In the genomic region with DNA sequence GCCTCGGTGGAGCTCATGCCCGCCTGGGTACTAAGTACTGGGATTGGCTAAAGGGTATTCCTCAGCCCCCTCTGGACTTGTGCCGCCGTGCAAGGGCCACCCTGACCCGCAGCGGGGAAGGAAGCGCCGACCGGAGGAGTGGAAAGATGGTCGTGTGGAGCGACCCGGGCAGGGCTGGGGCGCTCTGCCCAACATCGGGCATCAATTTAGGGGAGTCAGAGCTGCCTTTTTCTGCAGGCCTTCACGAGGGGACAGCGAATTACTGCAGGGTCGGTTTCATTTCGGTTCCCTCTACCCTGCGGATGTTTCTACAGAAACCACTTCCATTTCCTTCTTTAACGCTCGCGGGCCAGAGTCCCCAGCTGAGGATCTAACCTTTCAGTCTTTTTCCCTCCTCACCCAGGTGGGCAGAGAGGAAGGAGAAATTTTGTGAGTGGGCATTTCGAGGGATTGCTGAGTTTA, we compare ENCODE assay signal across 8 cellular contexts. TPM values are rescaled to one million over a fixed set of nuclear protein-coding genes. Genes with fewer than 3 reads are reported as not detected.
DNase-seq lines count a peak whose midpoint lies in the region; ATAC-seq, FAIRE-seq and TF ChIP-seq lines count a peak whose summit lies in the region.

No MANE protein-coding gene starts in this region.

- H3K4me1 ChIP-seq in H9 (ENCODE audit: insufficient read depth, low read length): no peaks in the 10 kb centered on the region
- H3K4me1 ChIP-seq in PC-9 (replicated peaks; ENCODE audit: insufficient read depth): peaks cover 21% of the 10 kb centered on the region
- peaks cover 3% of the 10 kb centered on the region for H3K4me1 ChIP-seq in endodermal cell (ENCODE audit: control insufficient read depth, insufficient read depth, low read length)

- TF ChIP-seq POLR2A in GM12892 (IDR thresholded peaks at IDR 0.05; ENCODE audit: low read depth, low read length): peak; percentile 18

- H3K79me2 ChIP-seq in H9 (ENCODE audit: insufficient read depth, low read length) (0 out of 2 replicates have a peak, but pooled peaks cover 1% of the 10 kb centered on the region), PC-9 (ENCODE audit: low read depth) (peaks cover 35% of the 10 kb centered on the region)

- no peaks in the 10 kb centered on the region for H3K79me1 ChIP-seq in H9 (ENCODE audit: insufficient read depth, low read depth, low read length, poor library complexity, severe bottlenecking)

- CTCF ChIA-PET in PC-9 (lab: Charles Lee): interaction anchor here (0.7 kb wide), 1 partner anchor 277 kb away, joined by 3 read pairs; no protein-coding TSS in a partner anchor

- peaks cover 11% of the 10 kb centered on the region; the same call in 1 of the 2 replicates for H3F3A ChIP-seq in PC-9 (ENCODE audit: insufficient read depth, low read depth)

- no peak overlapping the region for H4K91ac ChIP-seq in H9 (ENCODE audit: insufficient read length, low read depth, low read length)

- H2BK5ac ChIP-seq in H9 (ENCODE audit: insufficient read length, low read length): no peak overlapping the region

- H4K20me1 ChIP-seq in H9 (ENCODE audit: control insufficient read depth, insufficient read depth, insufficient read length) (no peaks in the 10 kb centered on the region), PC-9 (ENCODE audit: insufficient read depth) (no peaks in the 10 kb centered on the region)

- peak overlapping the region; percentile 59 for H3K18ac ChIP-seq in H9 (ENCODE audit: insufficient read length, low read depth, low read length)

- H3K9ac ChIP-seq in H9 (ENCODE audit: extremely low read depth, insufficient read length, low read length) (peak overlapping the region; percentile 61), endodermal cell (ENCODE audit: extremely low read depth, low read length, poor library complexity, severe bottlenecking) (peak overlapping the region; percentile 96)

- H3K4ac ChIP-seq in H9 (ENCODE audit: low read depth, low read length): no peak overlapping the region

- 0 out of 2 replicates have a peak overlapping the region, but pooled peaks have one; percentile 41 for H3K14ac ChIP-seq in H9 (ENCODE audit: insufficient read depth, low read length)

- H3K9me3 Mint-ChIP-seq in H9 (no peaks in the 10 kb centered on the region; a peak in 1 of 5 replicates), endodermal cell (no peaks in the 10 kb centered on the region), nephron progenitor cell (no peaks in the 10 kb centered on the region)

- H3K9me3 ChIP-seq in H9 (ENCODE audit: control insufficient read depth, low read depth, low read length) (no peaks in the 10 kb centered on the region), PC-9 (ENCODE audit: insufficient read depth, low read depth) (no peaks in the 10 kb centered on the region), endodermal cell (ENCODE audit: control insufficient read depth, low read length) (no peaks in the 10 kb centered on the region)

- TSS peak; percentile 48 for BruUV-seq in PC-9 (replicated peaks; lab: Mats Ljungman, UMichigan)

- H3K36me3 ChIP-seq in PC-9 (ENCODE audit: low read depth) (no peaks in the 10 kb centered on the region; the same call in 1 of the 2 replicates), endodermal cell (ENCODE audit: control insufficient read depth, insufficient read depth, low read length) (peaks cover 28% of the 10 kb centered on the region)

- no peak overlapping the region for H2BK15ac ChIP-seq in H9 (ENCODE audit: low read depth, low read length)

- no peak overlapping the region for H3K23ac ChIP-seq in H9 (ENCODE audit: insufficient read length, low read depth, low read length)

- no peak overlapping the region for H3T11ph ChIP-seq in H9 (ENCODE audit: low read length)

- ATAC-seq in GM18517 (IDR thresholded peaks at IDR 0.05; ENCODE audit: unreplicated experiment): no peak

- POLR2A ChIA-PET in PC-9 (lab: Charles Lee; ENCODE audit: unreplicated experiment): interaction anchor here (0.6 to 1.1 kb wide), 2 partner anchors 271 to 1003 kb away, joined by 3 to 6 read pairs; partner anchors contain the start of gene QSOX1

- no CpG with 5 or more reads among the region's 23 CpGs for WGBS in H9 (ENCODE audit: extremely low coverage, insufficient read length, low lambda C conversion rate)
- 0% methylated on average over 10 to 22 of the region's 23 CpGs for WGBS in endodermal cell (ENCODE audit: insufficient coverage in 1 of 2, insufficient read length in 1 of 2), 2 experiments

- no peak overlapping the region for H4K8ac ChIP-seq in H9 (replicated peaks; ENCODE audit: insufficient read length, low read depth, low read length)

- H3K4me3 Mint-ChIP-seq in H9: peak overlapping the region; percentile 99
- H3K4me3 Mint-ChIP-seq in endodermal cell: peak overlapping the region; percentile 91
- peak overlapping the region; percentile 97 for H3K4me3 Mint-ChIP-seq in nephron progenitor cell

- no peak overlapping the region for H2AK5ac ChIP-seq in H9 (ENCODE audit: insufficient read length, low read length)

- H3K9me2 ChIP-seq in PC-9 (ENCODE audit: insufficient read depth): no peaks in the 10 kb centered on the region

- no peak overlapping the region for H2BK20ac ChIP-seq in H9 (ENCODE audit: low read depth, low read length, poor library complexity, severe bottlenecking)

- FAIRE-seq in GM12892 (lab: Jason Lieb, UNC): peak; percentile 54

- H3K4me1 Mint-ChIP-seq in H9 (peaks cover 16 to 28% of the 10 kb centered on the region in 2 experiments), endodermal cell (peaks cover 12% of the 10 kb centered on the region), nephron progenitor cell (peaks cover 42% of the 10 kb centered on the region)

- no peak overlapping the region for H2BK120ac ChIP-seq in H9 (ENCODE audit: low read depth, low read length, poor library complexity, severe bottlenecking)

- H3K27ac ChIP-seq in H9 (ENCODE audit: insufficient read length, low read depth, low read length): peak overlapping the region; percentile 52
- peak overlapping the region; percentile 90 for H3K27ac ChIP-seq in PC-9
- H3K27ac ChIP-seq in endodermal cell (ENCODE audit: low read depth, low read length): peak overlapping the region; percentile 99

- H3K27ac Mint-ChIP-seq in H9: peak overlapping the region; percentile 100
- peak overlapping the region; percentile 100 for H3K27ac Mint-ChIP-seq in endodermal cell
- H3K27ac Mint-ChIP-seq in nephron progenitor cell: peak overlapping the region; percentile 100

- no peak overlapping the region for H2AFZ ChIP-seq in H9 (ENCODE audit: low read length)
- peak overlapping the region; percentile 83 for H2AFZ ChIP-seq in PC-9

- no peak for DNase-seq in GM12892 (ENCODE audit: insufficient read length)
- no peak for DNase-seq in H9
- DNase-seq in PC-9: no peak
- DNase-seq in endodermal cell: no peak
- no peak for DNase-seq in nephron progenitor cell
- no peak for DNase-seq in EL
- no peak for DNase-seq in NCI-H1417 treated with DMSO at 0.1 percent for 48 hours (lab: John Stamatoyannopoulos, UW)

- H4K5ac ChIP-seq in H9 (ENCODE audit: insufficient read length, low read depth, low read length): no peak overlapping the region

- intact Hi-C loops in PC-9 (cut with micrococcal nuclease; ENCODE audit: unreplicated experiment): loop anchor here (2.0 kb wide), 1 partner anchor 286 kb away; no protein-coding TSS in a partner anchor

- H3K4me2 ChIP-seq in H9 (ENCODE audit: insufficient read depth, insufficient read length, low read length): peak overlapping the region; percentile 99
- peak overlapping the region; percentile 97 for H3K4me2 ChIP-seq in PC-9

- H3K27me3 Mint-ChIP-seq in H9 (ENCODE audit: low read depth): no peaks in the 10 kb centered on the region; the same call in 1 of the 2 replicates
- no peaks in the 10 kb centered on the region for H3K27me3 Mint-ChIP-seq in endodermal cell (ENCODE audit: insufficient read depth)
- no peaks in the 10 kb centered on the region for H3K27me3 Mint-ChIP-seq in nephron progenitor cell (ENCODE audit: low read depth, poor library complexity)

- no peak overlapping the region for H2BK12ac ChIP-seq in H9 (ENCODE audit: insufficient read length, low read depth, low read length)

- TF ChIP-seq CTCF in H9 (conservative IDR thresholded peaks at IDR 0.05): no peak
- no peak; the same call in 1 of the 2 replicates for TF ChIP-seq CTCF in PC-9 (conservative IDR thresholded peaks at IDR 0.05)
- TF ChIP-seq CTCF in endodermal cell (conservative IDR thresholded peaks at IDR 0.05): no peak
- TF ChIP-seq CTCF in nephron progenitor cell (IDR thresholded peaks at IDR 0.05): no peak

- H3K27me3 ChIP-seq in H9 (ENCODE audit: insufficient read depth, low read length) (no peaks in the 10 kb centered on the region), PC-9 (ENCODE audit: insufficient read depth, low read depth) (no peaks in the 10 kb centered on the region), endodermal cell (ENCODE audit: control insufficient read depth, insufficient read depth, low read length, poor library complexity, severe bottlenecking) (no peaks in the 10 kb centered on the region)

- H3K23me2 ChIP-seq in H9 (ENCODE audit: insufficient read length, low read depth, low read length, poor library complexity, severe bottlenecking): peaks cover 9% of the 10 kb centered on the region

- peak overlapping the region; percentile 92 for H3K4me3 ChIP-seq in PC-9
- peak overlapping the region; percentile 99 for H3K4me3 ChIP-seq in endodermal cell (ENCODE audit: low read length)

- peaks cover 5 to 17% (median 9%) of the 10 kb centered on the region in 3 experiments; a peak in 6 of 7 replicates for H3K36me3 Mint-ChIP-seq in H9 (ENCODE audit: insufficient read depth in 1 of 3, low read depth in 3 of 3)
- H3K36me3 Mint-ChIP-seq in endodermal cell (ENCODE audit: low read depth): peaks cover 5% of the 10 kb centered on the region
- H3K36me3 Mint-ChIP-seq in nephron progenitor cell (ENCODE audit: low read depth): peaks cover 3% of the 10 kb centered on the region

- no peak overlapping the region for H3K56ac ChIP-seq in H9 (ENCODE audit: insufficient read length, low read depth, low read length)

RNA-seq across cellular contexts. Expression of gene TOR1AIP1, which starts 1.0 kb away (rescaled TPM):
- 23.7 TPM for polyA plus RNA-seq in GM12892 (2012; ENCODE audit: missing spikeins)
- total RNA-seq in H9 (2021): 25.2 and 25.5 TPM in 2 replicates
- total RNA-seq in PC-9 (2021): 23.5 and 24.4 TPM in 2 replicates
- 10 to 100 TPM; 18.1 to 26.2 TPM for total RNA-seq in endodermal cell
- 28.9 TPM for polyA plus RNA-seq in endodermal cell (2013, experiment 1 of 2)
- 25.7 TPM for polyA plus RNA-seq in endodermal cell (2013, experiment 2 of 2)

RNA-seq across cellular contexts. Expression of gene TOR1AIP2, which starts 5.5 kb away (rescaled TPM):
- 22.7 TPM for polyA plus RNA-seq in GM12892 (2012; ENCODE audit: missing spikeins)
- 71.0 and 73.9 TPM in 2 replicates for total RNA-seq in H9 (2021)
- total RNA-seq in PC-9 (2021): 106 and 142 TPM in 2 replicates
- total RNA-seq in endodermal cell: 10 to 100 TPM; 70.9 to 78.3 TPM
- 27.0 TPM for polyA plus RNA-seq in endodermal cell (2013, experiment 1 of 2)
- polyA plus RNA-seq in endodermal cell (2013, experiment 2 of 2): 26.0 TPM
